12 cellular contexts compared by ENCODE assay signal in the genomic region with DNA sequence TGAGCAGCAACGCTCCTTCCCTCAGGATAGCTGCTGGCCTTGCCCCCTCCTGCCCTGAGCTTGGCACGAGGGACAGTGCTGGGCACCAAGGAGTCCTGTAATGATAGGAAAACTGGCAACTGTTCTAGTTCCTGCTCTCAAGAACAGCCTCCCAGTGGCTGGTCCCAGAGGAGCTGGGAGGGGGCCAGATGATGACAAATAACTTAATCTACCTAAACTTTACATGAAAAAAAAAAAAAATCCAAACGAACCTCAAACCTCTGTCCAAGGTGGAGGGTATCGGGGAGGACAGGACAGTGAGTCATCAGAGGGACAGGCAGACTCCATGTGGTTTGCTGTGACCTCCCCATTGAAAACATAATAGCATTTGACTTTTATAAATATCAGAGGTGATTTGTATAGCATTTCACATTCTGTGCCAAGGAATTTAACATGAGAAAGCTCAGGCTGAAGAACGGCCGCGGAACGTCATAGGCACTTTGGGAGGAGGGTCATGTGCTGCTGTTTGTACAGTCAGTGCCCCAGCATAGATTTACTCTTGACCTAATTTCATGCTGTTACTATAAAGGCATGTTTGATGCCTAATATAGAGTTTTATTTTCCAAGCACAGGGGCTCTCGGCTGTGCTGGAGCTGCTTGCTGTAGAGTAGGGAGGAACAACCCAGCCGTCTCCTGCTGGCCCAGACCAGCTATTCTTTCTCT.
DNase-seq lines count a peak whose midpoint lies in the region; ATAC-seq and TF ChIP-seq lines count a peak whose summit lies in the region.
"Had no signal": no experiment of that assay in that cellular context is flagged by ENCODE, and none has a peak within 500 bp of the region (broad histone marks: within the 10 kb centered on the region; RNA-seq: fewer than 3 reads in every experiment).

No MANE protein-coding gene starts in this region.

- POLR2A ChIA-PET in RWPE1 (lab: Yijun Ruan, JAX; ENCODE audit: low non-redundant PET) = interaction anchor here (0.7 kb wide), 1 partner anchor 603 kb away, joined by 3 read pairs; no protein-coding TSS in a partner anchor

- no peak for ATAC-seq in HG03378 (IDR thresholded peaks at IDR 0.05; ENCODE audit: unreplicated experiment)
- ATAC-seq: HCT116 had no signal

- CTCF ChIA-PET in RWPE1 (lab: Yijun Ruan, JAX) = interaction anchor here (0.6 to 1.7 kb wide), 4 partner anchors 17 to 245 kb away, joined by 3 to 6 read pairs (median 3); no protein-coding TSS in a partner anchor

- 4 to 5% (median 5%) methylated on average over 10 of the region's 10 CpGs for WGBS in ovary, 3 donors

- TF ChIP-seq CTCF in RWPE1 (conservative IDR thresholded peaks at IDR 0.05; ENCODE audit: low read depth) = no peak
- TF ChIP-seq CTCF in ovary (IDR thresholded peaks at IDR 0.05) = no peak

- TF ChIP-seq POLR2A in ovary (IDR thresholded peaks at IDR 0.05) = no peak

- in situ Hi-C loops in KBM-7 (cut with MboI; ENCODE audit: low pct_unique_long_range_greater_than_20kb, low sequenced_read_pairs) = no loop called here
- in situ Hi-C loops in ACHN (cut with HindIII; ENCODE audit: low pct_ligation_motif_present, low pct_unique_long_range_greater_than_20kb, low sequenced_read_pairs) = no loop called here

- H3K27ac ChIP-seq in RWPE1 = peak overlapping the region; percentile 97
- H3K27ac ChIP-seq in ovary = peak overlapping the region; percentile 74 to 77

- no peaks in the 10 kb centered on the region for H3K36me3 ChIP-seq in ovary

- no peaks in the 10 kb centered on the region for H3K9me3 ChIP-seq in ovary

- no peak overlapping the region for H3K4me3 ChIP-seq in ovary

- H3K27me3 ChIP-seq in ovary = no peaks in the 10 kb centered on the region

- H3K4me1 ChIP-seq in ovary (ENCODE audit: insufficient read depth) = peaks cover 31% of the 10 kb centered on the region

- TF ChIP-seq EP300 in ovary (IDR thresholded peaks at IDR 0.05) = peak; percentile 78

- DNase-seq in AG08396 (ENCODE audit: low spot score) = peak; percentile 74
- peak; percentile 68 for DNase-seq in RWPE1 (ENCODE audit: low spot score)
- peak; percentile 99 for DNase-seq in fibroblast of the conjunctiva (ENCODE audit: low read depth)
- DNase-seq in ovary = peak; percentile 69 to 84 (median 69)
- no peak for DNase-seq in KBM-7
- no peak for DNase-seq in ACHN
- no peak for DNase-seq in activated T-cell treated with anti-CD3 and anti-CD28 coated beads, Interleukin-2, amount 50 U/mL, for 48 hours
- DNase-seq: activated naive CD4-positive, alpha-beta T cell treated with Interleukin-2 at 50 U/mL for 16 hours; CD4-positive, alpha-beta memory T cell; NK-92 treated with Interleukin-12 subunit alpha and Interleukin-12 subunit beta, amount 100 ng/mL, for 24 hours had no signal

- intact Hi-C loops in ovary (cut with DNase I) = loop anchor here in 1 of 4 donors (10.0 kb wide), 1 partner anchor 57 kb away; no protein-coding TSS in a partner anchor

Comparison
In these comparisons a context has a peak if more than half of its experiments do, and no peak if none do; other contexts are left out.
1. DNase-seq: peak in AG08396 (single experiment), RWPE1 (single experiment), fibroblast of the conjunctiva (single experiment) and ovary (5 of 5); none in KBM-7 (single experiment), ACHN (single experiment) and activated T-cell treated with anti-CD3 and anti-CD28 coated beads, Interleukin-2, amount 50 U/mL, for 48 hours (0 of 2).